20 cellular contexts compared by ENCODE assay signal in the genomic region with DNA sequence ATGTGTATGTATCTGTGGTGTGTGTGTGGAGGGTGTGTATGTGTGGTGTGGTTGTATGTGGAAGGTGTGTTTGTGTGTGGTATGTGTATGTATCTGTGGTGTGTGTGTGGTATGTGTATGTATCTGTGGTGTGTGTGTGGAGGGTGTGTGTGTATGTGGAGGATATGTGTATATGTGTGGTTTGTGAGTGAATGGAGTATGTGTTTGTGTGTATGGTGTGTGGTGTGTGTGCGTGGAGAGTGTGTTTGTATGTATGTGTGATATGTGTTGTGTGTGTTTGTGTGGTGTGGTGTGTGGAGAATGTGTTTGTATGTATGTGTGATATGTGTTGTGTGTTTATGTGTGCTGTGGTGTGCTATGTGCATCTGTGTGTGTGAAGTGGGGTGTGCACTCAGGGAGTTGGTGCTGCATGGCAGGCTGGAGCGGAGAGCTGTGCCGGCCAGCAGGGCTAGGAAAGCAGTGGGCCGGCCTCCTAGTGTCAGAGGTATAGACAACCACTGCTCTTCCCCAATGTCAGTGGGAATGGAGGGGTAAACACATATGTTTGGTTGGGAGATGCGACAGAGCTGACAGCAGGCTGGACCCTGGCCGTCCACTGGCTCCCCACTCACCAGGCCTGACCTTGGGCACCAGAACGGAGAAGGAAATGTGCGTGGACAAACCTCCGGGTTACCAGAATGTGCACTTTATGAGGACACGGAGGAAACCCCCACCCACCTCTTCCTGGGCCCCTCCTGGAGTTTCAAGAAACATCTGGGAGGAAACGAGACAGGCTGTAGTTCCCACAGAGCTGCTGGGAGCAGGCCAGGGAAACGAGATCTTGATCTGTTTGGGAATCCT.
DNase-seq lines count a peak whose midpoint lies in the region; ATAC-seq and TF ChIP-seq lines count a peak whose summit lies in the region.
"Had no signal": no experiment of that assay in that cellular context is flagged by ENCODE, and none has a peak within 500 bp of the region (broad histone marks: within the 10 kb centered on the region; RNA-seq: fewer than 3 reads in every experiment).

No MANE protein-coding gene starts in this region.

- peak overlapping the region; percentile 32 for H3K9ac ChIP-seq in SK-N-MC (ENCODE audit: insufficient read length)

- H3K27me3 Mint-ChIP-seq in endothelial cell (ENCODE audit: unreplicated experiment): peaks cover 1% of the 10 kb centered on the region
- H3K27me3 Mint-ChIP-seq: activated CD4-positive, alpha-beta T cell treated with anti-CD3 and anti-CD28 coated beads, Interleukin-2, amount 10 ng/mL, durations not matched to agents 24 days and 14 days; CD4-positive, alpha-beta memory T cell had no signal

- intact Hi-C loops in cardiac septum (cut with DNase I): no loop called here
- intact Hi-C loops in right cardiac atrium (cut with DNase I): no loop called here

- no peaks in the 10 kb centered on the region for H3K9me3 Mint-ChIP-seq in endothelial cell (ENCODE audit: unreplicated experiment)
- H3K9me3 Mint-ChIP-seq: activated CD4-positive, alpha-beta T cell treated with anti-CD3 and anti-CD28 coated beads, Interleukin-2, amount 10 ng/mL, durations not matched to agents 24 days and 14 days; CD4-positive, alpha-beta memory T cell; mesothelial cell of epicardium; neural crest cell; stimulated activated naive CD8-positive, alpha-beta T cell treated with anti-CD3 and anti-CD28 coated beads, Interleukin-15, Interleukin-2, amounts not matched to agents 100 ng/mL and 50 ng/mL, for 24 hours had no signal

- H3K36me3 Mint-ChIP-seq in endothelial cell (ENCODE audit: low read depth, unreplicated experiment): no peaks in the 10 kb centered on the region
- H3K36me3 Mint-ChIP-seq: CD4-positive, alpha-beta memory T cell; mesothelial cell of epicardium had no signal

- H3K4me1 Mint-ChIP-seq in endothelial cell (ENCODE audit: unreplicated experiment): peaks cover 17% of the 10 kb centered on the region
- H3K4me1 Mint-ChIP-seq: CD4-positive, alpha-beta memory T cell had no signal

- no peak overlapping the region for H3K4me3 ChIP-seq in right cardiac atrium (ENCODE audit: low read length)
- peak overlapping the region; percentile 51 for H3K4me3 ChIP-seq in SK-N-MC
- H3K4me3 ChIP-seq: SJSA1, uterus had no signal

- H3K36me3 ChIP-seq in SK-N-MC (ENCODE audit: insufficient read depth, low read length): no peaks in the 10 kb centered on the region
- H3K36me3 ChIP-seq: SJSA1, uterus had no signal

- DNase-seq in cardiac septum (ENCODE audit: low spot score) (peak; percentile 69), right cardiac atrium (no peak), SK-N-MC (ENCODE audit: low read depth, low spot score) (no peak), endothelial cell (ENCODE audit: low spot score) (peak; percentile 20), substantia nigra (lab: John Stamatoyannopoulos, UW) (no peak), HPDE6-E6E7 (ENCODE audit: extremely low spot score) (no peak), SW480 (ENCODE audit: low spot score) (no peak)
- DNase-seq in activated effector memory CD4-positive, alpha-beta T cell treated with Interleukin-2 at 50 U/mL for 16 hours: no peak
- DNase-seq: ACHN; activated CD4-positive, alpha-beta T cell treated with anti-CD3 and anti-CD28 coated beads, Interleukin-2, amount 10 ng/mL, durations not matched to agents 24 days and 14 days; activated naive CD4-positive, alpha-beta T cell treated with anti-CD3 and anti-CD28 coated beads, Interleukin-2, amount 50 U/mL, for 16 hours; activated T-cell treated with anti-CD3 and anti-CD28 coated beads for 4 hours; CD4-positive, alpha-beta memory T cell; DND-41; NCI-H1436 treated with DMSO at 0.1 percent for 48 hours; uterus had no signal

- H3K4me3 Mint-ChIP-seq in endothelial cell (ENCODE audit: unreplicated experiment): no peak overlapping the region
- H3K4me3 Mint-ChIP-seq: activated CD4-positive, alpha-beta T cell treated with anti-CD3 and anti-CD28 coated beads, Interleukin-2, amount 10 ng/mL, durations not matched to agents 24 days and 14 days; CD4-positive, alpha-beta memory T cell; mesothelial cell of epicardium; neural crest cell; stimulated activated naive CD8-positive, alpha-beta T cell treated with anti-CD3 and anti-CD28 coated beads, Interleukin-15, Interleukin-2, amounts not matched to agents 100 ng/mL and 50 ng/mL, for 24 hours had no signal

- peaks cover 11% of the 10 kb centered on the region for H3K4me1 ChIP-seq in right cardiac atrium (ENCODE audit: control insufficient read depth, insufficient read depth, low read length)
- H3K4me1 ChIP-seq: uterus had no signal

- TF ChIP-seq CTCF in endothelial cell (IDR thresholded peaks at IDR 0.05; ENCODE audit: unreplicated experiment): no peak

- 52% methylated on average over 12 of the region's 12 CpGs for WGBS in right cardiac atrium

- H3K9me3 ChIP-seq in right cardiac atrium (ENCODE audit: control insufficient read depth, low read length) (no peaks in the 10 kb centered on the region), SK-N-MC (ENCODE audit: low read depth, low read length) (no peaks in the 10 kb centered on the region)
- H3K9me3 ChIP-seq: uterus had no signal

- H3K27ac Mint-ChIP-seq in endothelial cell (ENCODE audit: unreplicated experiment): no peak overlapping the region
- H3K27ac Mint-ChIP-seq: activated CD4-positive, alpha-beta T cell treated with anti-CD3 and anti-CD28 coated beads, Interleukin-2, amount 10 ng/mL, durations not matched to agents 24 days and 14 days; CD4-positive, alpha-beta memory T cell; mesothelial cell of epicardium; stimulated activated naive CD8-positive, alpha-beta T cell treated with anti-CD3 and anti-CD28 coated beads, Interleukin-15, Interleukin-2, amounts not matched to agents 100 ng/mL and 50 ng/mL, for 24 hours had no signal

- ATAC-seq in right cardiac atrium: no peak

- H3K27me3 ChIP-seq in right cardiac atrium (ENCODE audit: control insufficient read depth, insufficient read depth): no peaks in the 10 kb centered on the region
- H3K27me3 ChIP-seq: SJSA1, uterus had no signal

- H3K27ac ChIP-seq in right cardiac atrium (ENCODE audit: low read length) (no peak overlapping the region), SK-N-MC (peak overlapping the region; percentile 68), substantia nigra (ENCODE audit: low read depth, low read length, poor library complexity, severe bottlenecking) (peak overlapping the region; percentile 20)
- H3K27ac ChIP-seq: SJSA1, uterus had no signal

Comparison
In these comparisons a context has a peak if more than half of its experiments do, and no peak if none do; other contexts are left out.
1. DNase-seq: peak in cardiac septum (single experiment) and endothelial cell (single experiment); none in right cardiac atrium (0 of 3), SK-N-MC (single experiment), substantia nigra (0 of 49), activated effector memory CD4-positive, alpha-beta T cell treated with Interleukin-2 at 50 U/mL for 16 hours (single experiment), HPDE6-E6E7 (single experiment) and SW480 (single experiment).